Comparison of ENCODE assay signal across 11 cellular contexts in the genomic region with DNA sequence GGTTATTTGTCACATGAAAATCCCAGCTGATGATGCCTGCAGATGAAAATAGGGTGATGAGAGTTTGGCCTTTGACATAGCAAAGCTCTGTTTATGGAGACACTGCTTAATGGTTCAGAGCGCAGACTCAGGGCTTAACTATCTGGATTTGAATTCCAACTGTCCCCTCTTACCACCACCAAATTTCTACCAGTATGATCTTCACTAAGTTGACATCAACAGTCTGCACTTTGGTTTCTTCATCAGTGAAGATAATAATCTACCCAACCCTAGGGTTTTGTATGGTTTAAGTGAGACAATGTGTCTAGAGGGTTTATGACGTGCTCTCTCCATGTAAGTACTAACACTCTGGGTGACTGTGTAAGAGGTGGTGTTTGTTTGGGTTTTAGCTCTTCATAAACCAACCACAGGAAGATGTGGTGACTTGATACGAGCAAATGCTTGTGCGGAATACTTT.
A peak's percentile ranks its signal among the peaks of the same experiment; 100 is the strongest.
DNase-seq lines count a peak whose midpoint lies in the region; ATAC-seq and TF ChIP-seq lines count a peak whose summit lies in the region.
"Had no signal": no experiment of that assay in that cellular context is flagged by ENCODE, and none has a peak within 500 bp of the region (broad histone marks: within the 10 kb centered on the region; RNA-seq: fewer than 3 reads in every experiment).

No MANE protein-coding gene starts in this region.

- peaks cover 9 to 30% of the 10 kb centered on the region in 2 donors for H3K36me3 Mint-ChIP-seq in activated naive CD4-positive, alpha-beta T cell treated with anti-CD3 and anti-CD28 coated beads, Interleukin-2, amount 50 U/mL, for 72 hours
- H3K36me3 Mint-ChIP-seq in activated naive CD4-positive, alpha-beta T cell treated with anti-CD3 and anti-CD28 coated beads for 36 hours (ENCODE audit: low read depth), result no peaks in the 10 kb centered on the region
- peaks cover 47% of the 10 kb centered on the region for H3K36me3 Mint-ChIP-seq in effector memory CD8-positive, alpha-beta T cell (ENCODE audit: insufficient read depth)
- H3K36me3 Mint-ChIP-seq in stimulated activated naive CD8-positive, alpha-beta T cell treated with anti-CD3 and anti-CD28 coated beads, Interleukin-15, Interleukin-2, amounts not matched to agents 100 ng/mL and 50 ng/mL, for 24 hours (ENCODE audit: low read depth), result no peaks in the 10 kb centered on the region

- H3K4me3 Mint-ChIP-seq in activated naive CD4-positive, alpha-beta T cell treated with anti-CD3 and anti-CD28 coated beads for 36 hours, result no peak overlapping the region
- peak overlapping the region; percentile 37 to 60 for H3K4me3 Mint-ChIP-seq in effector memory CD8-positive, alpha-beta T cell
- peak overlapping the region; percentile 5 for H3K4me3 Mint-ChIP-seq in stimulated activated naive CD8-positive, alpha-beta T cell treated with anti-CD3 and anti-CD28 coated beads, Interleukin-15, Interleukin-2, amounts not matched to agents 100 ng/mL and 50 ng/mL, for 24 hours

- peaks cover 36% of the 10 kb centered on the region for H3K4me1 Mint-ChIP-seq in activated naive CD4-positive, alpha-beta T cell treated with anti-CD3 and anti-CD28 coated beads for 36 hours (ENCODE audit: low read depth)
- H3K4me1 Mint-ChIP-seq in effector memory CD8-positive, alpha-beta T cell (ENCODE audit: low read depth in 2 of 2), result peaks cover 42 to 50% of the 10 kb centered on the region in 2 donors
- H3K4me1 Mint-ChIP-seq in stimulated activated naive CD8-positive, alpha-beta T cell treated with anti-CD3 and anti-CD28 coated beads, Interleukin-15, Interleukin-2, amounts not matched to agents 100 ng/mL and 50 ng/mL, for 24 hours (ENCODE audit: low read depth), result peaks cover 67% of the 10 kb centered on the region

- peak overlapping the region in 1 of 2 donors; percentile 83 for H3K27ac Mint-ChIP-seq in activated naive CD4-positive, alpha-beta T cell treated with anti-CD3 and anti-CD28 coated beads, Interleukin-2, amount 50 U/mL, for 72 hours
- H3K27ac Mint-ChIP-seq in activated naive CD4-positive, alpha-beta T cell treated with anti-CD3 and anti-CD28 coated beads for 36 hours, result no peak overlapping the region
- H3K27ac Mint-ChIP-seq in effector memory CD8-positive, alpha-beta T cell, result peak overlapping the region; percentile 98 to 99
- peak overlapping the region; percentile 78 for H3K27ac Mint-ChIP-seq in stimulated activated naive CD8-positive, alpha-beta T cell treated with anti-CD3 and anti-CD28 coated beads, Interleukin-15, Interleukin-2, amounts not matched to agents 100 ng/mL and 50 ng/mL, for 24 hours

- peak; percentile 74 to 77 for ATAC-seq in activated naive CD4-positive, alpha-beta T cell treated with anti-CD3 and anti-CD28 coated beads, Interleukin-2, amount 50 U/mL, for 72 hours
- peak; percentile 81 for ATAC-seq in effector memory CD8-positive, alpha-beta T cell (replicated peaks)
- ATAC-seq in GM21576 (IDR thresholded peaks at IDR 0.05; ENCODE audit: unreplicated experiment), result no peak

- intact Hi-C loops in activated naive CD4-positive, alpha-beta T cell treated with anti-CD3 and anti-CD28 coated beads for 36 hours (cut with micrococcal nuclease), result no loop called here

- TF ChIP-seq CTCF in GM20000 (IDR thresholded peaks at IDR 0.05; ENCODE audit: extremely low read depth, missing control alignments), result no peak

- H3K9me3 Mint-ChIP-seq in activated naive CD4-positive, alpha-beta T cell treated with anti-CD3 and anti-CD28 coated beads, Interleukin-2, amount 50 U/mL, for 72 hours, result peaks cover 19 to 36% of the 10 kb centered on the region in 2 donors
- peaks cover 2% of the 10 kb centered on the region for H3K9me3 Mint-ChIP-seq in activated naive CD4-positive, alpha-beta T cell treated with anti-CD3 and anti-CD28 coated beads for 36 hours
- H3K9me3 Mint-ChIP-seq in effector memory CD8-positive, alpha-beta T cell, result peaks cover 0 to 13% of the 10 kb centered on the region in 2 donors
- H3K9me3 Mint-ChIP-seq in stimulated activated naive CD8-positive, alpha-beta T cell treated with anti-CD3 and anti-CD28 coated beads, Interleukin-15, Interleukin-2, amounts not matched to agents 100 ng/mL and 50 ng/mL, for 24 hours, result peaks cover 17% of the 10 kb centered on the region

- CTCF ChIA-PET in activated naive CD4-positive, alpha-beta T cell treated with anti-CD3 and anti-CD28 coated beads for 36 hours (lab: Charles Lee), result interaction anchor here (1.0 to 2.5 kb wide), 6 partner anchors 11 to 292 kb away, joined by 3 to 19 read pairs (median 6); partner anchors contain the start of gene TNFAIP3

- DNase-seq in activated naive CD4-positive, alpha-beta T cell treated with anti-CD3 and anti-CD28 coated beads, Interleukin-2, amount 50 U/mL, for 72 hours (ENCODE audit: low spot score in 2 of 2), result no peak
- DNase-seq in activated naive CD4-positive, alpha-beta T cell treated with anti-CD3 and anti-CD28 coated beads for 36 hours, result no peak
- DNase-seq in T-helper 1 cell, result peak in 4 of 5 donors; percentile 18 to 82 (median 33)
- DNase-seq in effector memory CD8-positive, alpha-beta T cell, result peak; percentile 51 to 52 (median 52)
- DNase-seq in RKO (ENCODE audit: low spot score), result no peak
- DNase-seq in GM20000 (ENCODE audit: low spot score), result no peak
- DNase-seq: NCI-H1417, NCI-H748 treated with DMSO at 0.1 percent for 48 hours, SHP77 had no signal

- H3K27me3 Mint-ChIP-seq in activated naive CD4-positive, alpha-beta T cell treated with anti-CD3 and anti-CD28 coated beads for 36 hours (ENCODE audit: low read depth), result no peaks in the 10 kb centered on the region
- no peaks in the 10 kb centered on the region for H3K27me3 Mint-ChIP-seq in effector memory CD8-positive, alpha-beta T cell
- no peaks in the 10 kb centered on the region for H3K27me3 Mint-ChIP-seq in stimulated activated naive CD8-positive, alpha-beta T cell treated with anti-CD3 and anti-CD28 coated beads, Interleukin-15, Interleukin-2, amounts not matched to agents 100 ng/mL and 50 ng/mL, for 24 hours

Comparison
In these comparisons a context has a peak if more than half of its experiments do, and no peak if none do; other contexts are left out.
1. DNase-seq: peak in T-helper 1 cell (4 of 5) and effector memory CD8-positive, alpha-beta T cell (3 of 3); none in activated naive CD4-positive, alpha-beta T cell treated with anti-CD3 and anti-CD28 coated beads, Interleukin-2, amount 50 U/mL, for 72 hours (0 of 2), activated naive CD4-positive, alpha-beta T cell treated with anti-CD3 and anti-CD28 coated beads for 36 hours (single experiment), RKO (single experiment) and GM20000 (single experiment).